ENCODE assay signal across 9 cellular contexts in the genomic region with DNA sequence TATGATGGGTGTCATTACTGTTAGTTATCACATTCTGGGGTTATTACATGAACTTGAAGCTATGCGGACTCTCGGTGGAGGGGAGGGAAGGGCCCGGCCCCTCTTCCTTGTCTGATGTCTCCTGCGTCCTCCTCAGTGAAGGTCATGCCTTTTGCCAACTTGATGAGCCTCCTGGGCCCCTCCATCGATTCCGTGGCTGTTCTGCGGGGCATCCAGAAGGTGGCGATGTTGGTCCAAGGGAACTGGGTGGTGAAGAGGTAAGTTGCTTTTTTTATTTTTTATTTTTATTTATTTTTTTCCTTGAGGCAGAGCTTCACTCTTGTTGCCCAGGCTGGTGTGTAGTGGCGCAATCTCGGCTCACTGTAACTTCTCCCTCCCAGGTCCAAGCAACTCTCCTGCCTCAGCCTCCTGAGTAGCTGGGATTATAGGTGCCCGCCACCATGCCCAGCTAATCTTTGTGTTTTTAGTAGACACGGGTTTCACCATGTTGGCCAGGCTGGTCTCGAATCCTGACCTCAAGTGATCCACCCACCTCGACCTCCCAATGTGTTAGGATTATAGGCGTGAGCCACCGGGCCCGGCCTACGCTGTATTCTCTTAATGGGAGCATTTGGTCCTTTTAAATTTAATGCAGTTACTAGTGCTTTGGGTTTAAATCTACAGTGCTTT. TPM values are rescaled to one million over a fixed set of nuclear protein-coding genes. Genes with fewer than 3 reads are reported as not detected.
DNase-seq lines count a peak whose midpoint lies in the region; ATAC-seq, FAIRE-seq and TF ChIP-seq lines count a peak whose summit lies in the region.
"Had no signal": no experiment of that assay in that cellular context is flagged by ENCODE, and none has a peak within 500 bp of the region (broad histone marks: within the 10 kb centered on the region; RNA-seq: fewer than 3 reads in every experiment).

No MANE protein-coding gene starts in this region.

- no peak overlapping the region for H3K9ac ChIP-seq in kidney (ENCODE audit: low read length in 2 of 2)

- TF ChIP-seq POLR2A in heart left ventricle (IDR thresholded peaks at IDR 0.05) = no peak

- no peak for DNase-seq in heart left ventricle
- no peak for DNase-seq in right atrium auricular region (ENCODE audit: low spot score)
- DNase-seq in RWPE1 (ENCODE audit: low spot score) = peak; percentile 33
- peak; percentile 76 for DNase-seq in activated naive CD4-positive, alpha-beta T cell treated with anti-CD3 and anti-CD28 coated beads, Interleukin-2, amount 10 ng/mL, durations not matched to agents 7 days and 5 days
- no peak for DNase-seq in kidney
- peak; percentile 21 for DNase-seq in stimulated activated naive B cell treated with anti-CD40 and anti-IgM and Interleukin-4, amounts not matched to agents 10 μg/mL and 1 μg/mL and 100 μg/mL, for 72 hours
- DNase-seq in NCI-H524 treated with DMSO at 0.1 percent for 48 hours (lab: John Stamatoyannopoulos, UW) = no peak

- no peak for FAIRE-seq in kidney (lab: Jason Lieb, UNC)
- FAIRE-seq: GM18507 had no signal

- CTCF ChIA-PET in RWPE1 (lab: Yijun Ruan, JAX) = interaction anchor here (0.6 to 1.3 kb wide), 15 partner anchors 9 to 1301 kb away, joined by 3 to 7 read pairs (median 3); no protein-coding TSS in a partner anchor
- CTCF ChIA-PET in activated naive CD4-positive, alpha-beta T cell treated with anti-CD3 and anti-CD28 coated beads, Interleukin-2, amount 10 ng/mL, durations not matched to agents 7 days and 5 days (lab: Charles Lee) = interaction anchor here (0.7 to 2.3 kb wide), 13 partner anchors 9 to 1162 kb away, joined by 3 to 11 read pairs (median 3); no protein-coding TSS in a partner anchor

- TF ChIP-seq CTCF in heart left ventricle (IDR thresholded peaks at IDR 0.05) (peak; percentile 22 to 55 (median 46)), right atrium auricular region (IDR thresholded peaks at IDR 0.05) (peak in 1 of 2 donors; percentile 67), RWPE1 (conservative IDR thresholded peaks at IDR 0.05; ENCODE audit: low read depth) (peak; percentile 59), kidney (IDR thresholded peaks at IDR 0.05; ENCODE audit: borderline replicate concordance, extremely low read depth, insufficient read depth) (peak; percentile 38)

- WGBS in heart left ventricle, 4 donors = 73 to 77% (median 75%) methylated on average over 18 of the region's 18 CpGs

- H3K9me3 Mint-ChIP-seq in activated naive CD4-positive, alpha-beta T cell treated with anti-CD3 and anti-CD28 coated beads, Interleukin-2, amount 10 ng/mL, durations not matched to agents 7 days and 5 days = no peaks in the 10 kb centered on the region
- H3K9me3 Mint-ChIP-seq in stimulated activated naive B cell treated with anti-CD40 and anti-IgM and Interleukin-4, amounts not matched to agents 10 μg/mL and 1 μg/mL and 100 μg/mL, for 72 hours = no peaks in the 10 kb centered on the region

- H3K36me3 Mint-ChIP-seq in activated naive CD4-positive, alpha-beta T cell treated with anti-CD3 and anti-CD28 coated beads, Interleukin-2, amount 10 ng/mL, durations not matched to agents 7 days and 5 days = peaks cover 37% of the 10 kb centered on the region
- peaks cover 59 to 62% of the 10 kb centered on the region in 2 donors for H3K36me3 Mint-ChIP-seq in stimulated activated naive B cell treated with anti-CD40 and anti-IgM and Interleukin-4, amounts not matched to agents 10 μg/mL and 1 μg/mL and 100 μg/mL, for 72 hours

- no peak overlapping the region for H3K4me3 ChIP-seq in heart left ventricle
- no peak overlapping the region for H3K4me3 ChIP-seq in right atrium auricular region
- H3K4me3 ChIP-seq in kidney (ENCODE audit: low read length in 2 of 2) = no peak overlapping the region

- H3K4me1 ChIP-seq in heart left ventricle (peaks cover 0 to 8% (median 1%) of the 10 kb centered on the region in 12 donors), right atrium auricular region (peaks cover 0 to 4% of the 10 kb centered on the region in 2 donors), kidney (ENCODE audit: control insufficient read depth in 1 of 2, insufficient read depth in 1 of 2, low read depth in 1 of 2, low read length in 2 of 2) (peaks cover 0 to 4% of the 10 kb centered on the region in 2 donors)

- H3K27ac Mint-ChIP-seq in activated naive CD4-positive, alpha-beta T cell treated with anti-CD3 and anti-CD28 coated beads, Interleukin-2, amount 10 ng/mL, durations not matched to agents 7 days and 5 days = peak overlapping the region; percentile 46
- no peak overlapping the region for H3K27ac Mint-ChIP-seq in stimulated activated naive B cell treated with anti-CD40 and anti-IgM and Interleukin-4, amounts not matched to agents 10 μg/mL and 1 μg/mL and 100 μg/mL, for 72 hours

- H3K4me3 Mint-ChIP-seq in activated naive CD4-positive, alpha-beta T cell treated with anti-CD3 and anti-CD28 coated beads, Interleukin-2, amount 10 ng/mL, durations not matched to agents 7 days and 5 days = no peak overlapping the region
- no peak overlapping the region for H3K4me3 Mint-ChIP-seq in stimulated activated naive B cell treated with anti-CD40 and anti-IgM and Interleukin-4, amounts not matched to agents 10 μg/mL and 1 μg/mL and 100 μg/mL, for 72 hours

- ATAC-seq in heart left ventricle (no peak), HG03159 (IDR thresholded peaks at IDR 0.05; ENCODE audit: unreplicated experiment) (no peak)
- ATAC-seq in stimulated activated naive B cell treated with anti-CD40 and anti-IgM and Interleukin-4, amounts not matched to agents 10 μg/mL and 1 μg/mL and 100 μg/mL, for 72 hours (replicated peaks) = peak in 1 of 2 donors; percentile 39

- intact Hi-C loops in heart left ventricle (cut with DNase I) = loop anchor here in 2 of 10 donors (10.0 kb wide), 2 partner anchors 56 to 1164 kb away; a partner anchor contains a TSS
- intact Hi-C loops in kidney (cut with DNase I) = no loop called here

- H3K27ac ChIP-seq in heart left ventricle (no peak overlapping the region), right atrium auricular region (no peak overlapping the region), RWPE1 (no peak overlapping the region; the same call in 1 of the 2 replicates), kidney (ENCODE audit: low read depth in 2 of 2, low read length in 2 of 2) (no peak overlapping the region)

- no peaks in the 10 kb centered on the region for H3K9me3 ChIP-seq in heart left ventricle
- no peaks in the 10 kb centered on the region for H3K9me3 ChIP-seq in right atrium auricular region
- H3K9me3 ChIP-seq in kidney (ENCODE audit: control insufficient read depth in 1 of 2, low read length in 2 of 2) = no peaks in the 10 kb centered on the region

- no peaks in the 10 kb centered on the region for H3K27me3 Mint-ChIP-seq in activated naive CD4-positive, alpha-beta T cell treated with anti-CD3 and anti-CD28 coated beads, Interleukin-2, amount 10 ng/mL, durations not matched to agents 7 days and 5 days
- H3K27me3 Mint-ChIP-seq in stimulated activated naive B cell treated with anti-CD40 and anti-IgM and Interleukin-4, amounts not matched to agents 10 μg/mL and 1 μg/mL and 100 μg/mL, for 72 hours = no peaks in the 10 kb centered on the region

- POLR2A ChIA-PET in RWPE1 (lab: Yijun Ruan, JAX; ENCODE audit: low non-redundant PET) = no interaction called here

- H3K4me1 Mint-ChIP-seq in activated naive CD4-positive, alpha-beta T cell treated with anti-CD3 and anti-CD28 coated beads, Interleukin-2, amount 10 ng/mL, durations not matched to agents 7 days and 5 days = peaks cover 4% of the 10 kb centered on the region
- no peaks in the 10 kb centered on the region for H3K4me1 Mint-ChIP-seq in stimulated activated naive B cell treated with anti-CD40 and anti-IgM and Interleukin-4, amounts not matched to agents 10 μg/mL and 1 μg/mL and 100 μg/mL, for 72 hours

- H3K27me3 ChIP-seq in heart left ventricle = no peaks in the 10 kb centered on the region
- no peaks in the 10 kb centered on the region for H3K27me3 ChIP-seq in right atrium auricular region

- H3K36me3 ChIP-seq in heart left ventricle = peaks cover 0 to 96% (median 84%) of the 10 kb centered on the region in 9 donors
- H3K36me3 ChIP-seq in right atrium auricular region = peaks cover 89% of the 10 kb centered on the region
- peaks cover 10 to 23% of the 10 kb centered on the region in 2 donors for H3K36me3 ChIP-seq in kidney (ENCODE audit: control insufficient read depth in 1 of 2, insufficient read depth in 2 of 2, low read length in 2 of 2)

RNA-seq across cellular contexts. Expression of a gene that starts 21.6 kb away (rescaled TPM):
- total RNA-seq in heart left ventricle (10 to 100 TPM; 27.7 to 72.6 (median 31.3) TPM), right atrium auricular region (10 to 100 TPM; 30.3 to 31.1 TPM), kidney (41.4 TPM)
- polyA plus RNA-seq in heart left ventricle (10 to 100 TPM; 15.2 to 36.0 TPM), kidney (ENCODE audit: insufficient read depth, low read depth, low replicate concordance) (21.3 TPM)

RNA-seq across cellular contexts. Expression of a gene that starts 55.6 kb away (rescaled TPM):
- total RNA-seq in heart left ventricle (10 to 100 TPM in 1 of 9 donors, 1 to 10 TPM in 8; 4.7 to 12.4 (median 6.0) TPM), right atrium auricular region (10 to 100 TPM in 1 of 2 donors, 1 to 10 TPM in 1; 7.2 to 16.1 TPM), kidney (29.6 TPM)
- polyA plus RNA-seq in heart left ventricle (1 to 10 TPM; 3.7 to 8.4 TPM), kidney (ENCODE audit: insufficient read depth, low read depth, low replicate concordance) (14.4 TPM)

Comparison
In these comparisons a context has a peak if more than half of its experiments do, and no peak if none do; other contexts are left out.
1. DNase-seq: peak in RWPE1 (single experiment), activated naive CD4-positive, alpha-beta T cell treated with anti-CD3 and anti-CD28 coated beads, Interleukin-2, amount 10 ng/mL, durations not matched to agents 7 days and 5 days (single experiment) and stimulated activated naive B cell treated with anti-CD40 and anti-IgM and Interleukin-4, amounts not matched to agents 10 μg/mL and 1 μg/mL and 100 μg/mL, for 72 hours (single experiment); none in heart left ventricle (0 of 5), right atrium auricular region (single experiment), kidney (single experiment) and NCI-H524 treated with DMSO at 0.1 percent for 48 hours (single experiment).